ENCODE assay signal across 13 cellular contexts in the genomic region with DNA sequence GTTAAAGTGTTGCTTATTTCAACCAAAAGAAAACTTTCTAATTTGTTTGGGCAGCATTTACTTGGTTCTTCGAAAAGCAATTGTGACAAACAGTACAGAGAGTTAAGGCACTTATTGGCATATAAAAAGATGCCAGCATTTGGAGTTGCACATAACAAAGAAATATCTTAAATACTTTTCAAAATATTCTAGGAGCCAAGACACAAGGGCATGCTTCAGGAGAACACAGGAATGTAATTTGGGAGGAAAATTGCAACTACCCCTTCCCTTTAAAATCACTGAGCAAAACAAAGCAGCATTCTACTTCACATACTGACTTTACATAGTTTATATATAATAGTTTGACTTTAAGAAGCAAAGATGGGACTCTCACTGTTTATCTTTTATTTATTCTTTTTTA. TPM values are rescaled to one million over a fixed set of nuclear protein-coding genes. Genes with fewer than 3 reads are reported as not detected.
DNase-seq lines count a peak whose midpoint lies in the region; ATAC-seq and TF ChIP-seq lines count a peak whose summit lies in the region.
"Had no signal": no experiment of that assay in that cellular context is flagged by ENCODE, and none has a peak within 500 bp of the region (broad histone marks: within the 10 kb centered on the region; RNA-seq: fewer than 3 reads in every experiment).

No MANE protein-coding gene starts in this region.

- CTCF ChIA-PET in naive thymus-derived CD4-positive, alpha-beta T cell (lab: Charles Lee) = no interaction called here

- H3K4me1 Mint-ChIP-seq in naive thymus-derived CD4-positive, alpha-beta T cell = peaks cover 4 to 29% (median 22%) of the 10 kb centered on the region in 7 donors

- H3K36me3 ChIP-seq in left ventricle myocardium inferior (no peaks in the 10 kb centered on the region), vagina (no peaks in the 10 kb centered on the region)
- no peaks in the 10 kb centered on the region for H3K36me3 ChIP-seq in naive thymus-derived CD4-positive, alpha-beta T cell (ENCODE audit: control insufficient read depth in 2 of 3, insufficient read depth in 3 of 3, low read length in 3 of 3)

- DNase-seq in left ventricle myocardium inferior = no peak
- no peak for DNase-seq in cardiac septum (ENCODE audit: low spot score)
- no peak for DNase-seq in caudate nucleus (lab: John Stamatoyannopoulos, UW)
- no peak for DNase-seq in naive thymus-derived CD4-positive, alpha-beta T cell
- DNase-seq in vagina (ENCODE audit: extremely low spot score in 2 of 2) = no peak
- DNase-seq in OCI-M1 (lab: John Stamatoyannopoulos, UW) = no peak
- DNase-seq: effector CD8-positive, alpha-beta T cell; NCI-H524 treated with DMSO at 0.1 percent for 48 hours; SIG-M5 had no signal

- H3K27ac ChIP-seq in left ventricle myocardium inferior (replicated peaks) (peak overlapping the region; percentile 84), caudate nucleus (ENCODE audit: low read depth, low read length) (peak overlapping the region; percentile 95), vagina (peak overlapping the region; percentile 63)
- peak overlapping the region; percentile 46 for H3K27ac ChIP-seq in naive thymus-derived CD4-positive, alpha-beta T cell (ENCODE audit: low read depth, low read length)

- no peak overlapping the region for H3K4me3 ChIP-seq in left ventricle myocardium inferior
- no peak overlapping the region for H3K4me3 ChIP-seq in naive thymus-derived CD4-positive, alpha-beta T cell (ENCODE audit: low read length)
- no peak overlapping the region for H3K4me3 ChIP-seq in vagina

- H3K9me3 ChIP-seq in left ventricle myocardium inferior (replicated peaks) (no peaks in the 10 kb centered on the region), vagina (no peaks in the 10 kb centered on the region)
- H3K9me3 ChIP-seq in naive thymus-derived CD4-positive, alpha-beta T cell (ENCODE audit: control insufficient read depth in 2 of 3, low read length in 3 of 3) = no peaks in the 10 kb centered on the region

- H3K27me3 Mint-ChIP-seq in naive thymus-derived CD4-positive, alpha-beta T cell = no peaks in the 10 kb centered on the region
- H3K27me3 Mint-ChIP-seq: activated naive CD8-positive, alpha-beta T cell had no signal

- no peaks in the 10 kb centered on the region for H3K9me3 Mint-ChIP-seq in naive thymus-derived CD4-positive, alpha-beta T cell

- POLR2A ChIA-PET in naive thymus-derived CD4-positive, alpha-beta T cell (lab: Charles Lee) = no interaction called here

- peak overlapping the region in 4 of 10 donors; percentile 50 to 75 (median 63) for H3K4me3 Mint-ChIP-seq in naive thymus-derived CD4-positive, alpha-beta T cell
- H3K4me3 Mint-ChIP-seq: activated naive CD8-positive, alpha-beta T cell had no signal

- H3K4me1 ChIP-seq in left ventricle myocardium inferior = peaks cover 59% of the 10 kb centered on the region
- peaks cover 8 to 16% of the 10 kb centered on the region in 2 donors for H3K4me1 ChIP-seq in naive thymus-derived CD4-positive, alpha-beta T cell (ENCODE audit: control insufficient read depth in 2 of 2, insufficient read depth in 2 of 2, low read length in 2 of 2)
- peaks cover 20% of the 10 kb centered on the region for H3K4me1 ChIP-seq in vagina

- peak overlapping the region; percentile 56 to 95 (median 80) for H3K27ac Mint-ChIP-seq in naive thymus-derived CD4-positive, alpha-beta T cell
- H3K27ac Mint-ChIP-seq: activated naive CD8-positive, alpha-beta T cell had no signal

- no peaks in the 10 kb centered on the region for H3K36me3 Mint-ChIP-seq in naive thymus-derived CD4-positive, alpha-beta T cell
- H3K36me3 Mint-ChIP-seq: activated naive CD8-positive, alpha-beta T cell had no signal

- intact Hi-C loops in left ventricle myocardium inferior (cut with micrococcal nuclease) (no loop called here), cardiac septum (cut with DNase I) (no loop called here), vagina (cut with DNase I) (no loop called here)
- intact Hi-C loops in naive thymus-derived CD4-positive, alpha-beta T cell (cut with micrococcal nuclease) = loop anchor here in 1 of 2 donors (5.0 kb wide), 1 partner anchor 61 kb away; the partner anchor contains the start of gene CDC20

- H3K27me3 ChIP-seq in left ventricle myocardium inferior (ENCODE audit: low read depth) (no peaks in the 10 kb centered on the region), vagina (no peaks in the 10 kb centered on the region)
- H3K27me3 ChIP-seq in naive thymus-derived CD4-positive, alpha-beta T cell (ENCODE audit: control insufficient read depth in 2 of 2, insufficient read depth in 2 of 2, low read length in 2 of 2) = no peaks in the 10 kb centered on the region

- no peak for TF ChIP-seq CTCF in left ventricle myocardium inferior (IDR thresholded peaks at IDR 0.05; ENCODE audit: borderline replicate concordance)
- TF ChIP-seq CTCF in vagina (IDR thresholded peaks at IDR 0.05) = no peak

- no peak for TF ChIP-seq POLR2A in vagina (IDR thresholded peaks at IDR 0.05)

- ATAC-seq in naive thymus-derived CD4-positive, alpha-beta T cell = no peak
- ATAC-seq in GM18511 (IDR thresholded peaks at IDR 0.05; ENCODE audit: unreplicated experiment) = no peak
- ATAC-seq in GM19351 (IDR thresholded peaks at IDR 0.05; ENCODE audit: unreplicated experiment) = no peak

RNA-seq across cellular contexts. Expression of gene TIE1, which starts 4.6 kb away (rescaled TPM):
- total RNA-seq in left ventricle myocardium inferior (25.1 TPM), cardiac septum (27.7 TPM), vagina (36.1 TPM)
- total RNA-seq in naive thymus-derived CD4-positive, alpha-beta T cell = 1 to 10 TPM in 1 of 5 experiments, under 1 TPM in 1, not detected in 3; 0.19 to 1.9 TPM
- not detected for polyA plus RNA-seq in naive thymus-derived CD4-positive, alpha-beta T cell
- polyA plus RNA-seq: BJ had no signal

RNA-seq across cellular contexts. Expression of gene C1orf210, which starts 10.8 kb away (rescaled TPM):
- total RNA-seq in left ventricle myocardium inferior (not detected), cardiac septum (not detected), vagina (2.2 TPM)
- total RNA-seq in naive thymus-derived CD4-positive, alpha-beta T cell = not detected
- not detected for polyA plus RNA-seq in naive thymus-derived CD4-positive, alpha-beta T cell
- polyA plus RNA-seq: BJ had no signal

RNA-seq across cellular contexts. Expression of gene TMEM125, which starts 26.4 kb away (rescaled TPM):
- total RNA-seq in left ventricle myocardium inferior = not detected
- total RNA-seq in cardiac septum = not detected
- total RNA-seq in naive thymus-derived CD4-positive, alpha-beta T cell = under 1 TPM in 1 of 5 experiments, not detected in 4; 0.21 TPM
- polyA plus RNA-seq in naive thymus-derived CD4-positive, alpha-beta T cell = under 1 TPM in 1 of 2 donors, not detected in 1; 0.50 TPM
- 1.2 TPM for total RNA-seq in vagina

RNA-seq across cellular contexts. Expression of gene MPL, which starts 41.4 kb away (rescaled TPM):
- total RNA-seq in left ventricle myocardium inferior (0.82 TPM), cardiac septum (1.6 TPM), vagina (not detected)
- under 1 TPM in 2 of 5 experiments, not detected in 3; 0.21 to 0.98 TPM for total RNA-seq in naive thymus-derived CD4-positive, alpha-beta T cell
- polyA plus RNA-seq in naive thymus-derived CD4-positive, alpha-beta T cell = not detected
- polyA plus RNA-seq: BJ had no signal
